In the genomic region with DNA sequence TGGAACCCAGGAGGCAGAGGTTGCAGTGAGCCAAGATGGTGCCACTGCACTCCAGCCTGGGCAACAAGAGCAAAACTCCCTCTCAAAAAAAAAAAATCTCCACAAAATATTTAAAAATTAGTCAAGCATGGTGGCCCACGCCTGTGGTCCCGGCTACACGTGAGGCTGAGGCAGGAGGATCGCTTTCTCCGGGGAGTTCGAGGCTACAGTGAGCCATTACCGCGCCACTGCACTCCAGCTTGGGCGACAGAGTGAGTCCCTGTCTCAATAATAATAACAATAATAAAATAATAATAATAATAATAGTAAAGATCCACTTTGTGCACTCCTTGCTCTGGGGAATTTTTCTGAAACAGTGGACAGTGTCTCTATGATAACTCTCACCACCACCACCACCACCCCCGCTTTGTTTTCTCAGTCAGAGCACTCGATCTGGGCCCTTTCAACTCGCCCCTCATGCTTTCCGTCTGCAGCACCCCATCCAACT, we compare ENCODE assay signal across 12 cellular contexts. TPM values are rescaled to one million over a fixed set of nuclear protein-coding genes. Genes with fewer than 3 reads are reported as not detected.
DNase-seq lines count a peak whose midpoint lies in the region; ATAC-seq, FAIRE-seq and TF ChIP-seq lines count a peak whose summit lies in the region.
"Had no signal": no experiment of that assay in that cellular context is flagged by ENCODE, and none has a peak within 500 bp of the region (broad histone marks: within the 10 kb centered on the region; RNA-seq: fewer than 3 reads in every experiment).

No MANE protein-coding gene starts in this region.

- H2BK120ac ChIP-seq in H9 (ENCODE audit: low read depth, low read length, poor library complexity, severe bottlenecking) = no peak overlapping the region

- H3K36me3 ChIP-seq in keratinocyte (ENCODE audit: control insufficient read depth in 2 of 2, extremely low read depth in 1 of 2, insufficient read depth in 2 of 2, low read length in 2 of 2) (no peaks in the 10 kb centered on the region), thymus (ENCODE audit: control insufficient read depth, insufficient read depth) (no peaks in the 10 kb centered on the region), tibial nerve (no peaks in the 10 kb centered on the region)
- H3K36me3 ChIP-seq: SJSA1 had no signal

- no peak overlapping the region for H3K4ac ChIP-seq in H9 (ENCODE audit: low read depth, low read length)

- H3K14ac ChIP-seq in H9 (ENCODE audit: insufficient read depth, low read length) = no peak overlapping the region

- H4K20me1 ChIP-seq in keratinocyte (ENCODE audit: control insufficient read depth, extremely low read depth, insufficient read depth, low read length) (no peaks in the 10 kb centered on the region), H9 (ENCODE audit: control insufficient read depth, insufficient read depth, insufficient read length) (no peaks in the 10 kb centered on the region)

- POLR2A ChIA-PET in activated B cell treated with CpG ODN at 0.5 μM for 24 hours (lab: Charles Lee) = interaction anchor here (0.6 to 3.5 kb wide), 28 partner anchors 9 to 448 kb away, joined by 3 to 84 read pairs (median 8); a partner anchor contains a TSS

- no peak for TF ChIP-seq EP300 in tibial nerve (IDR thresholded peaks at IDR 0.05)

- CTCF ChIA-PET in activated naive CD4-positive, alpha-beta T cell treated with anti-CD3 and anti-CD28 coated beads for 36 hours (lab: Charles Lee) = interaction anchor here (0.7 to 2.6 kb wide), 18 partner anchors 9 to 200 kb away, joined by 3 to 19 read pairs (median 5); a partner anchor contains a TSS
- CTCF ChIA-PET in activated naive CD4-positive, alpha-beta T cell treated with anti-CD3 and anti-CD28 coated beads, Interleukin-2, amount 10 ng/mL, durations not matched to agents 7 days and 5 days (lab: Charles Lee) = interaction anchor here (0.9 to 2.9 kb wide), 14 partner anchors 9 to 199 kb away, joined by 3 to 28 read pairs (median 6); a partner anchor contains a TSS
- CTCF ChIA-PET in activated B cell treated with CpG ODN at 0.5 μM for 24 hours (lab: Charles Lee) = interaction anchor here (0.9 to 3.0 kb wide), 17 partner anchors 10 to 427 kb away, joined by 3 to 33 read pairs (median 8); a partner anchor contains a TSS

- no peak overlapping the region for H4K91ac ChIP-seq in H9 (ENCODE audit: insufficient read length, low read depth, low read length)

- H3K4me1 ChIP-seq in keratinocyte (ENCODE audit: control insufficient read depth, extremely low read depth, insufficient read depth, low read length) (peaks cover 3% of the 10 kb centered on the region), thymus (ENCODE audit: control insufficient read depth, insufficient read depth, low read length) (peaks cover 2% of the 10 kb centered on the region), H9 (ENCODE audit: insufficient read depth, low read length) (peaks cover 2% of the 10 kb centered on the region; the same call in 1 of the 2 replicates), tibial nerve (peaks cover 0 to 17% (median 1%) of the 10 kb centered on the region in 4 donors)
- H3K4me1 ChIP-seq: SJSA1 had no signal

- peak overlapping the region; percentile 92 for H3K27ac Mint-ChIP-seq in activated naive CD4-positive, alpha-beta T cell treated with anti-CD3 and anti-CD28 coated beads for 36 hours
- H3K27ac Mint-ChIP-seq in activated naive CD4-positive, alpha-beta T cell treated with anti-CD3 and anti-CD28 coated beads, Interleukin-2, amount 10 ng/mL, durations not matched to agents 7 days and 5 days = no peak overlapping the region
- H3K27ac Mint-ChIP-seq in activated B cell treated with CpG ODN at 0.5 μM for 24 hours (peak overlapping the region; percentile 98), H9 (peak overlapping the region in 1 of 3 experiments; percentile 34; a peak in 1 of 7 replicates)
- H3K27ac Mint-ChIP-seq: mesothelial cell of epicardium had no signal

- TF ChIP-seq CTCF in activated B cell treated with CpG ODN at 0.5 μM for 24 hours (IDR thresholded peaks at IDR 0.05) (no peak), keratinocyte (optimal IDR thresholded peaks at IDR 0.05 in 1 of 3, IDR thresholded peaks at IDR 0.05 in 1 of 3, conservative IDR thresholded peaks at IDR 0.05 in 1 of 3; ENCODE audit: extremely low read depth in 1 of 3, insufficient read depth in 2 of 3, low read length in 3 of 3) (no peak), H9 (conservative IDR thresholded peaks at IDR 0.05) (no peak), tibial nerve (IDR thresholded peaks at IDR 0.05) (no peak)

- dilution Hi-C loops in keratinocyte (cut with MboI; ENCODE audit: extremely low pct_ligation_motif_present, low sequenced_read_pairs) = no loop called here

- no peak overlapping the region for H3K18ac ChIP-seq in H9 (ENCODE audit: insufficient read length, low read depth, low read length)

- no peak overlapping the region for H2BK5ac ChIP-seq in H9 (ENCODE audit: insufficient read length, low read length)

- H3K27me3 ChIP-seq in keratinocyte (ENCODE audit: control insufficient read depth, extremely low read depth, insufficient read depth, low read length) = peaks cover 4% of the 10 kb centered on the region
- no peaks in the 10 kb centered on the region for H3K27me3 ChIP-seq in thymus (ENCODE audit: control insufficient read depth, insufficient read depth)
- no peaks in the 10 kb centered on the region for H3K27me3 ChIP-seq in H9 (ENCODE audit: insufficient read depth, low read length)
- H3K27me3 ChIP-seq in tibial nerve = no peaks in the 10 kb centered on the region
- H3K27me3 ChIP-seq: upper lobe of left lung had no signal

- H3K27me3 Mint-ChIP-seq in activated naive CD4-positive, alpha-beta T cell treated with anti-CD3 and anti-CD28 coated beads for 36 hours (ENCODE audit: low read depth) = no peaks in the 10 kb centered on the region
- peaks cover 11% of the 10 kb centered on the region for H3K27me3 Mint-ChIP-seq in activated naive CD4-positive, alpha-beta T cell treated with anti-CD3 and anti-CD28 coated beads, Interleukin-2, amount 10 ng/mL, durations not matched to agents 7 days and 5 days
- H3K27me3 Mint-ChIP-seq in activated B cell treated with CpG ODN at 0.5 μM for 24 hours = no peaks in the 10 kb centered on the region
- H3K27me3 Mint-ChIP-seq in H9 (ENCODE audit: low read depth) = peaks cover 7% of the 10 kb centered on the region

- H3K4me3 ChIP-seq in keratinocyte (ENCODE audit: control insufficient read depth in 2 of 3, extremely low read depth in 1 of 3, insufficient read depth in 2 of 3, low read depth in 1 of 3, low read length in 3 of 3) = no peak overlapping the region
- peak overlapping the region; percentile 65 for H3K4me3 ChIP-seq in thymus (ENCODE audit: low read length)
- peak overlapping the region in 2 of 4 donors; percentile 48 to 52 for H3K4me3 ChIP-seq in tibial nerve
- H3K4me3 ChIP-seq: SJSA1 had no signal

- H3K79me2 ChIP-seq in keratinocyte (ENCODE audit: control insufficient read depth, insufficient read depth, low read length) (no peaks in the 10 kb centered on the region), H9 (ENCODE audit: insufficient read depth, low read length) (no peaks in the 10 kb centered on the region)

- DNase-seq in activated naive CD4-positive, alpha-beta T cell treated with anti-CD3 and anti-CD28 coated beads for 36 hours = no peak
- no peak for DNase-seq in activated naive CD4-positive, alpha-beta T cell treated with anti-CD3 and anti-CD28 coated beads, Interleukin-2, amount 10 ng/mL, durations not matched to agents 7 days and 5 days
- no peak for DNase-seq in activated B cell treated with CpG ODN at 0.5 μM for 24 hours
- no peak for DNase-seq in keratinocyte (ENCODE audit: low read depth, low spot score)
- no peak for DNase-seq in H9
- no peak for DNase-seq in tibial nerve (ENCODE audit: low spot score in 2 of 2)

- H3K4me3 Mint-ChIP-seq in activated naive CD4-positive, alpha-beta T cell treated with anti-CD3 and anti-CD28 coated beads for 36 hours = peak overlapping the region; percentile 82
- H3K4me3 Mint-ChIP-seq in activated naive CD4-positive, alpha-beta T cell treated with anti-CD3 and anti-CD28 coated beads, Interleukin-2, amount 10 ng/mL, durations not matched to agents 7 days and 5 days = no peak overlapping the region
- H3K4me3 Mint-ChIP-seq in activated B cell treated with CpG ODN at 0.5 μM for 24 hours (peak overlapping the region; percentile 91), H9 (no peak overlapping the region)
- H3K4me3 Mint-ChIP-seq: mesothelial cell of epicardium had no signal

- H2BK15ac ChIP-seq in H9 (ENCODE audit: low read depth, low read length) = no peak overlapping the region

- FAIRE-seq in keratinocyte (lab: Jason Lieb, UNC) = no peak
- FAIRE-seq: endometrium had no signal

- H3K27ac ChIP-seq in keratinocyte (ENCODE audit: control insufficient read depth, insufficient read depth, low read length) = no peak overlapping the region
- H3K27ac ChIP-seq in thymus (ENCODE audit: low read depth) = no peak overlapping the region
- no peak overlapping the region for H3K27ac ChIP-seq in H9 (ENCODE audit: insufficient read length, low read depth, low read length)
- H3K27ac ChIP-seq in tibial nerve = peak overlapping the region in 2 of 4 donors; percentile 44 to 86
- H3K27ac ChIP-seq: SJSA1 had no signal

- 37% methylated on average over 13 of the region's 13 CpGs for WGBS in thymus
- no CpG with 5 or more reads among the region's 13 CpGs for WGBS in H9 (ENCODE audit: extremely low coverage, insufficient read length, low lambda C conversion rate)
- WGBS in tibial nerve, 2 donors = 39 to 40% methylated on average over 13 of the region's 13 CpGs

- no peak for TF ChIP-seq POLR2A in tibial nerve (IDR thresholded peaks at IDR 0.05)

- H3K9me3 ChIP-seq in keratinocyte (ENCODE audit: control insufficient read depth, low read depth, low read length) = no peaks in the 10 kb centered on the region
- no peaks in the 10 kb centered on the region for H3K9me3 ChIP-seq in thymus (ENCODE audit: control insufficient read depth)
- H3K9me3 ChIP-seq in H9 (ENCODE audit: control insufficient read depth, low read depth, low read length) = no peaks in the 10 kb centered on the region
- no peaks in the 10 kb centered on the region for H3K9me3 ChIP-seq in tibial nerve
- H3K9me3 ChIP-seq: SJSA1, upper lobe of left lung had no signal

- H4K5ac ChIP-seq in H9 (ENCODE audit: insufficient read length, low read depth, low read length) = no peak overlapping the region

- peaks cover 2% of the 10 kb centered on the region for H3K9me3 Mint-ChIP-seq in activated naive CD4-positive, alpha-beta T cell treated with anti-CD3 and anti-CD28 coated beads for 36 hours
- H3K9me3 Mint-ChIP-seq in activated naive CD4-positive, alpha-beta T cell treated with anti-CD3 and anti-CD28 coated beads, Interleukin-2, amount 10 ng/mL, durations not matched to agents 7 days and 5 days = no peaks in the 10 kb centered on the region
- H3K9me3 Mint-ChIP-seq in activated B cell treated with CpG ODN at 0.5 μM for 24 hours = no peaks in the 10 kb centered on the region
- H3K9me3 Mint-ChIP-seq in H9 = no peaks in the 10 kb centered on the region; a peak in 2 of 5 replicates
- H3K9me3 Mint-ChIP-seq: mesothelial cell of epicardium had no signal

- no peak overlapping the region for H3T11ph ChIP-seq in H9 (ENCODE audit: low read length)

- H2AFZ ChIP-seq in keratinocyte (ENCODE audit: control insufficient read depth, low read length) (no peak overlapping the region), H9 (ENCODE audit: low read length) (no peak overlapping the region)

- no peak overlapping the region for H3K23ac ChIP-seq in H9 (ENCODE audit: insufficient read length, low read depth, low read length)

- intact Hi-C loops in activated naive CD4-positive, alpha-beta T cell treated with anti-CD3 and anti-CD28 coated beads for 36 hours (cut with micrococcal nuclease) = loop anchor here (1.0 to 5.0 kb wide), 9 partner anchors 9 to 200 kb away; a partner anchor contains a TSS
- intact Hi-C loops in activated B cell treated with CpG ODN at 0.5 μM for 24 hours (cut with micrococcal nuclease) = loop anchor here (1.0 to 2.0 kb wide), 11 partner anchors 9 to 566 kb away; a partner anchor contains a TSS

- H4K8ac ChIP-seq in H9 (replicated peaks; ENCODE audit: insufficient read length, low read depth, low read length) = no peak overlapping the region

- H2BK12ac ChIP-seq in H9 (ENCODE audit: insufficient read length, low read depth, low read length) = no peak overlapping the region

- H3K23me2 ChIP-seq in H9 (ENCODE audit: insufficient read length, low read depth, low read length, poor library complexity, severe bottlenecking) = no peaks in the 10 kb centered on the region

- H2AK5ac ChIP-seq in H9 (ENCODE audit: insufficient read length, low read length) = no peak overlapping the region

- no peak overlapping the region for H3K9ac ChIP-seq in keratinocyte (ENCODE audit: control insufficient read depth, extremely low read depth, insufficient read depth, low read length)
- H3K9ac ChIP-seq in H9 (ENCODE audit: extremely low read depth, insufficient read length, low read length) = no peak overlapping the region

- H3K4me1 Mint-ChIP-seq in activated naive CD4-positive, alpha-beta T cell treated with anti-CD3 and anti-CD28 coated beads for 36 hours (ENCODE audit: low read depth) = peaks cover 38% of the 10 kb centered on the region
- peaks cover 46% of the 10 kb centered on the region for H3K4me1 Mint-ChIP-seq in activated naive CD4-positive, alpha-beta T cell treated with anti-CD3 and anti-CD28 coated beads, Interleukin-2, amount 10 ng/mL, durations not matched to agents 7 days and 5 days
- H3K4me1 Mint-ChIP-seq in activated B cell treated with CpG ODN at 0.5 μM for 24 hours (peaks cover 50% of the 10 kb centered on the region), H9 (peaks cover 7 to 14% of the 10 kb centered on the region in 2 experiments)
- H3K4me1 Mint-ChIP-seq: mesothelial cell of epicardium had no signal

- H3K9me1 ChIP-seq in keratinocyte (ENCODE audit: control insufficient read depth, extremely low read depth, insufficient read depth, low read length) = no peaks in the 10 kb centered on the region

- no peaks in the 10 kb centered on the region for H3K79me1 ChIP-seq in H9 (ENCODE audit: insufficient read depth, low read depth, low read length, poor library complexity, severe bottlenecking)

- no peak overlapping the region for H3K56ac ChIP-seq in H9 (ENCODE audit: insufficient read length, low read depth, low read length)

- no peak for ATAC-seq in activated B cell treated with CpG ODN at 0.5 μM for 24 hours (ENCODE audit: low read depth)
- no peak for ATAC-seq in HG02852 (IDR thresholded peaks at IDR 0.05; ENCODE audit: unreplicated experiment)

- H3K36me3 Mint-ChIP-seq in activated naive CD4-positive, alpha-beta T cell treated with anti-CD3 and anti-CD28 coated beads for 36 hours (ENCODE audit: low read depth) = peaks cover 29% of the 10 kb centered on the region
- peaks cover 7% of the 10 kb centered on the region for H3K36me3 Mint-ChIP-seq in activated naive CD4-positive, alpha-beta T cell treated with anti-CD3 and anti-CD28 coated beads, Interleukin-2, amount 10 ng/mL, durations not matched to agents 7 days and 5 days
- H3K36me3 Mint-ChIP-seq in activated B cell treated with CpG ODN at 0.5 μM for 24 hours (ENCODE audit: low read depth) (no peaks in the 10 kb centered on the region), H9 (ENCODE audit: insufficient read depth in 1 of 3, low read depth in 3 of 3) (peaks cover 0 to 8% (median 6%) of the 10 kb centered on the region in 3 experiments; a peak in 3 of 7 replicates)

- H2BK20ac ChIP-seq in H9 (ENCODE audit: low read depth, low read length, poor library complexity, severe bottlenecking) = no peak overlapping the region

- peak overlapping the region; percentile 70 for H3K4me2 ChIP-seq in keratinocyte (ENCODE audit: control insufficient read depth, extremely low read depth, insufficient read depth, low read depth, low read length)
- H3K4me2 ChIP-seq in H9 (ENCODE audit: insufficient read depth, insufficient read length, low read length) = no peak overlapping the region

RNA-seq across cellular contexts. Expression of a gene that starts 8.7 kb away (rescaled TPM):
- total RNA-seq in activated naive CD4-positive, alpha-beta T cell treated with anti-CD3 and anti-CD28 coated beads for 36 hours = 10 to 100 TPM; 40.2 to 41.0 TPM
- total RNA-seq in activated B cell treated with CpG ODN at 0.5 μM for 24 hours (1.4 and 2.4 TPM in 2 replicates), H9 (2021) (0.33 and 0.44 TPM in 2 replicates), tibial nerve (1 to 10 TPM in 1 of 4 donors, under 1 TPM in 1, not detected in 2; 0.39 to 2.1 TPM)
- polyA plus RNA-seq in keratinocyte (0.51 to 2.8 TPM (median 0.94 TPM) in 3 replicates), thymus (6.4 TPM)
- polyA plus RNA-seq in keratinocyte (2011; ENCODE audit: low read depth) = not detected
- polyA plus RNA-seq in keratinocyte (2011; cell fraction: cytosol; rRNA removed) = 0.22 and 0.31 TPM in 2 replicates
- polyA plus RNA-seq in keratinocyte (2011; cell fraction: nucleus; rRNA removed) = 6.2 and 6.7 TPM in 2 replicates
- polyA plus RNA-seq in keratinocyte (2012; ENCODE audit: low replicate concordance) = 0.30 and 1.2 TPM in 2 replicates
- polyA minus RNA-seq in keratinocyte = 0.67 to 0.96 TPM in 2 of 3 replicates, not detected in the other
- polyA minus RNA-seq in keratinocyte (2011; cell fraction: cytosol; rRNA and poly(A)+ RNA removed) = not detected
- polyA minus RNA-seq in keratinocyte (2011; cell fraction: nucleus; rRNA and poly(A)+ RNA removed) = 0.23 and 0.63 TPM in 2 replicates
- total RNA-seq: SJSA1 had no signal

RNA-seq across cellular contexts. Expression of a gene that starts 19.5 kb away (rescaled TPM):
- 10 to 100 TPM; 47.2 to 49.3 TPM for total RNA-seq in activated naive CD4-positive, alpha-beta T cell treated with anti-CD3 and anti-CD28 coated beads for 36 hours
- total RNA-seq in activated B cell treated with CpG ODN at 0.5 μM for 24 hours = 66.9 and 79.5 TPM in 2 replicates
- polyA plus RNA-seq in keratinocyte = 19.5 to 32.3 TPM (median 27.4 TPM) in 3 replicates
- polyA plus RNA-seq in keratinocyte (2011; ENCODE audit: low read depth) = 20.5 TPM
- 18.8 and 30.0 TPM in 2 replicates for polyA plus RNA-seq in keratinocyte (2011; cell fraction: cytosol; rRNA removed)
- 23.5 and 32.7 TPM in 2 replicates for polyA plus RNA-seq in keratinocyte (2011; cell fraction: nucleus; rRNA removed)
- 33.5 and 33.7 TPM in 2 replicates for polyA plus RNA-seq in keratinocyte (2012; ENCODE audit: low replicate concordance)
- 20.0 to 33.8 TPM (median 22.9 TPM) in 3 replicates for polyA minus RNA-seq in keratinocyte
- polyA minus RNA-seq in keratinocyte (2011; cell fraction: cytosol; rRNA and poly(A)+ RNA removed) = 35.3 TPM
- 13.3 and 15.3 TPM in 2 replicates for polyA minus RNA-seq in keratinocyte (2011; cell fraction: nucleus; rRNA and poly(A)+ RNA removed)
- 57.2 TPM for polyA plus RNA-seq in thymus
- total RNA-seq in H9 (2021) = 33.2 and 35.8 TPM in 2 replicates
- total RNA-seq in tibial nerve = 100 to 1,000 TPM in 1 of 4 donors, 10 to 100 TPM in 3; 80.2 to 125 (median 93.7) TPM

RNA-seq across cellular contexts. Expression of a gene that starts 27.4 kb away (rescaled TPM):
- total RNA-seq in activated naive CD4-positive, alpha-beta T cell treated with anti-CD3 and anti-CD28 coated beads for 36 hours = 100 to 1,000 TPM; 221 to 224 TPM
- total RNA-seq in activated B cell treated with CpG ODN at 0.5 μM for 24 hours = 58.8 and 65.5 TPM in 2 replicates
- polyA plus RNA-seq in keratinocyte = 8.7 to 12.2 TPM (median 10.7 TPM) in 3 replicates
- polyA plus RNA-seq in keratinocyte (2011; ENCODE audit: low read depth) = 15.2 TPM
- 3.7 and 12.7 TPM in 2 replicates for polyA plus RNA-seq in keratinocyte (2011; cell fraction: cytosol; rRNA removed)
- 17.9 and 25.8 TPM in 2 replicates for polyA plus RNA-seq in keratinocyte (2011; cell fraction: nucleus; rRNA removed)
- polyA plus RNA-seq in keratinocyte (2012; ENCODE audit: low replicate concordance) = 12.0 and 30.2 TPM in 2 replicates
- polyA minus RNA-seq in keratinocyte = 13.6 to 35.0 TPM (median 17.4 TPM) in 3 replicates
- polyA minus RNA-seq in keratinocyte (2011; cell fraction: cytosol; rRNA and poly(A)+ RNA removed) = 40.7 TPM
- 15.3 and 24.7 TPM in 2 replicates for polyA minus RNA-seq in keratinocyte (2011; cell fraction: nucleus; rRNA and poly(A)+ RNA removed)
- 39.5 TPM for polyA plus RNA-seq in thymus
- total RNA-seq in H9 (2021) = 165 and 178 TPM in 2 replicates
- 10 to 100 TPM; 10.8 to 28.2 (median 15.5) TPM for total RNA-seq in tibial nerve

RNA-seq across cellular contexts. Expression of a gene that starts 27.6 kb away (rescaled TPM):
- 1 to 10 TPM; 2.0 to 2.4 TPM for total RNA-seq in activated naive CD4-positive, alpha-beta T cell treated with anti-CD3 and anti-CD28 coated beads for 36 hours
- total RNA-seq in activated B cell treated with CpG ODN at 0.5 μM for 24 hours (34.5 and 44.3 TPM in 2 replicates), H9 (2021) (15.2 and 17.3 TPM in 2 replicates), tibial nerve (1 to 10 TPM in 1 of 4 donors, under 1 TPM in 3; 0.21 to 1.2 (median 0.71) TPM)
- polyA plus RNA-seq in keratinocyte (0.01 to 0.08 TPM in 2 of 3 replicates, not detected in the other), thymus (6.8 TPM)
- polyA plus RNA-seq in keratinocyte (2011; ENCODE audit: low read depth) = not detected
- polyA plus RNA-seq in keratinocyte (2011; cell fraction: cytosol; rRNA removed) = 0.04 TPM in 1 of 2 replicates, not detected in the other
- 0.32 and 0.99 TPM in 2 replicates for polyA plus RNA-seq in keratinocyte (2011; cell fraction: nucleus; rRNA removed)
- polyA plus RNA-seq in keratinocyte (2012; ENCODE audit: low replicate concordance) = 0.05 and 0.37 TPM in 2 replicates
- polyA minus RNA-seq in keratinocyte = 0.03 to 0.39 TPM (median 0.10 TPM) in 3 replicates
- polyA minus RNA-seq in keratinocyte (2011; cell fraction: cytosol; rRNA and poly(A)+ RNA removed) = not detected
- 0.11 and 0.39 TPM in 2 replicates for polyA minus RNA-seq in keratinocyte (2011; cell fraction: nucleus; rRNA and poly(A)+ RNA removed)
- total RNA-seq: SJSA1 had no signal

Comparison
In these comparisons a context has a peak if more than half of its experiments do, and no peak if none do; other contexts are left out.
1. H3K4me3 Mint-ChIP-seq: peak in activated naive CD4-positive, alpha-beta T cell treated with anti-CD3 and anti-CD28 coated beads for 36 hours (single experiment) and activated B cell treated with CpG ODN at 0.5 μM for 24 hours (single experiment); none in activated naive CD4-positive, alpha-beta T cell treated with anti-CD3 and anti-CD28 coated beads, Interleukin-2, amount 10 ng/mL, durations not matched to agents 7 days and 5 days (single experiment) and H9 (0 of 2).
2. RNA of a gene that starts 8.7 kb away (total RNA-seq): 40.2 to 41.0 TPM in activated naive CD4-positive, alpha-beta T cell treated with anti-CD3 and anti-CD28 coated beads for 36 hours; 1.4 to 2.4 TPM in activated B cell treated with CpG ODN at 0.5 μM for 24 hours, 0.33 to 0.44 TPM in H9 and 0.39 to 2.1 TPM in tibial nerve; every median in the first group is over 10 times any median in the second.